Comparison of ENCODE assay signal across 8 cellular contexts in the genomic region with DNA sequence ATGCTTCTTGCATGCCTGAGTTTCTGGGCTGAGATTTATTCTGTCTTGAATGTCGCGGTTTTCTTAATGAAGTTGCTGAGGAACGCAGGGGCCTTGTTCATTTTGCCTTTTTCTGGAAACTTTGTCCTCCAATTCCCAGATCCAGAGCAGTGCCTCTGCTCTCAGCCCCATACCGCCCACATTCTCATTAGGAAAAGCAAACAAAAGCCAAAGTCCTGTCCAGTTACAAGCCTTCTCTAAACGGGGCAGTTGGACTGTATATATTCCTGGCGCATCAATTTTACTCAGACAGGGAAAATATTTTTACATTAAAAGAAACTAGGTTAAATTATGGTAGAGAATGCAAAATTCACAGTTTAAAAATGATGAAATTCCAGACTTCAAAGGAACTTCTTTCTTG. TPM values are rescaled to one million over a fixed set of nuclear protein-coding genes. Genes with fewer than 3 reads are reported as not detected.
DNase-seq lines count a peak whose midpoint lies in the region; ATAC-seq and TF ChIP-seq lines count a peak whose summit lies in the region.

No MANE protein-coding gene starts in this region.

- H4K5ac ChIP-seq in H9 (ENCODE audit: insufficient read length, low read depth, low read length), result no peak overlapping the region

- H2BK120ac ChIP-seq in H9 (ENCODE audit: low read depth, low read length, poor library complexity, severe bottlenecking), result no peak overlapping the region

- intact Hi-C loops in sciatic nerve (cut with DNase I), result no loop called here

- no peak overlapping the region for H4K91ac ChIP-seq in H9 (ENCODE audit: insufficient read length, low read depth, low read length)

- H4K8ac ChIP-seq in H9 (replicated peaks; ENCODE audit: insufficient read length, low read depth, low read length), result no peak overlapping the region

- peaks cover 33% of the 10 kb centered on the region for H3K36me3 ChIP-seq in SK-N-MC (ENCODE audit: insufficient read depth, low read length)

- H3K14ac ChIP-seq in H9 (ENCODE audit: insufficient read depth, low read length), result peak overlapping the region; percentile 85; the same call in 1 of the 2 replicates

- H3K18ac ChIP-seq in H9 (ENCODE audit: insufficient read length, low read depth, low read length), result peak overlapping the region; percentile 94

- H2AFZ ChIP-seq in H9 (ENCODE audit: low read length), result peak overlapping the region; percentile 41

- no peak overlapping the region for H2BK5ac ChIP-seq in H9 (ENCODE audit: insufficient read length, low read length)

- H3K27me3 Mint-ChIP-seq in H9 (ENCODE audit: low read depth) (no peaks in the 10 kb centered on the region; the same call in 1 of the 2 replicates), osteocyte (ENCODE audit: unreplicated experiment) (no peaks in the 10 kb centered on the region)

- H3K4me3 Mint-ChIP-seq in H9 (peak overlapping the region; percentile 96 to 99), osteocyte (ENCODE audit: unreplicated experiment) (peak overlapping the region; percentile 88)

- peak overlapping the region; percentile 90; the same call in 1 of the 2 replicates for H3K4ac ChIP-seq in H9 (ENCODE audit: low read depth, low read length)

- peaks cover 20% of the 10 kb centered on the region; the same call in 1 of the 2 replicates for H3K79me2 ChIP-seq in H9 (ENCODE audit: insufficient read depth, low read length)

- WGBS in H9 (ENCODE audit: extremely low coverage, insufficient read length, low lambda C conversion rate), result no CpG with 5 or more reads among the region's 6 CpGs

- peak overlapping the region; percentile 66 for H3K27ac ChIP-seq in H9 (ENCODE audit: insufficient read length, low read depth, low read length)
- H3K27ac ChIP-seq in SK-N-MC, result peak overlapping the region; percentile 98
- peak overlapping the region; percentile 93 for H3K27ac ChIP-seq in epithelial cell of prostate

- H2BK12ac ChIP-seq in H9 (ENCODE audit: insufficient read length, low read depth, low read length), result no peak overlapping the region

- H3K27ac Mint-ChIP-seq in H9 (peak overlapping the region; percentile 98 to 99 (median 99); a peak in 6 of 7 replicates), osteocyte (ENCODE audit: unreplicated experiment) (peak overlapping the region; percentile 97)

- peak overlapping the region; percentile 84 for H3K4me2 ChIP-seq in H9 (ENCODE audit: insufficient read depth, insufficient read length, low read length)

- peaks cover 27% of the 10 kb centered on the region in 2 experiments for H3K4me1 Mint-ChIP-seq in H9
- H3K4me1 Mint-ChIP-seq in osteocyte (ENCODE audit: unreplicated experiment), result peaks cover 29% of the 10 kb centered on the region

- H3K9me3 Mint-ChIP-seq in H9, result peaks cover 0 to 3% of the 10 kb centered on the region in 2 experiments; a peak in 2 of 5 replicates
- H3K9me3 Mint-ChIP-seq in osteocyte (ENCODE audit: unreplicated experiment), result no peaks in the 10 kb centered on the region

- no peak overlapping the region for H3K23ac ChIP-seq in H9 (ENCODE audit: insufficient read length, low read depth, low read length)

- H2BK15ac ChIP-seq in H9 (ENCODE audit: low read depth, low read length), result no peak overlapping the region

- peaks cover 13% of the 10 kb centered on the region for H3K23me2 ChIP-seq in H9 (ENCODE audit: insufficient read length, low read depth, low read length, poor library complexity, severe bottlenecking)

- H3K9me3 ChIP-seq in H9 (ENCODE audit: control insufficient read depth, low read depth, low read length), result no peaks in the 10 kb centered on the region
- H3K9me3 ChIP-seq in SK-N-MC (ENCODE audit: low read depth, low read length), result no peaks in the 10 kb centered on the region

- ATAC-seq in HG03354 (IDR thresholded peaks at IDR 0.05; ENCODE audit: poor library complexity, severe bottlenecking, unreplicated experiment), result no peak
- no peak for ATAC-seq in GM19452 (IDR thresholded peaks at IDR 0.05; ENCODE audit: unreplicated experiment)
- no peak for ATAC-seq in sciatic nerve

- H3K4me1 ChIP-seq in H9 (ENCODE audit: insufficient read depth, low read length), result no peaks in the 10 kb centered on the region

- DNase-seq in H9, result no peak
- no peak for DNase-seq in SK-N-MC (ENCODE audit: low read depth, low spot score)
- no peak for DNase-seq in epithelial cell of prostate (ENCODE audit: low read depth, low spot score)
- no peak for DNase-seq in osteocyte (ENCODE audit: extremely low spot score, unreplicated experiment)
- no peak for DNase-seq in sciatic nerve (ENCODE audit: low spot score)
- no peak for DNase-seq in activated gamma-delta T cell treated with Interleukin-2 at 50 U/mL for 16 hours

- peaks cover 19 to 28% (median 27%) of the 10 kb centered on the region in 3 experiments for H3K36me3 Mint-ChIP-seq in H9 (ENCODE audit: insufficient read depth in 1 of 3, low read depth in 3 of 3)
- peaks cover 9% of the 10 kb centered on the region for H3K36me3 Mint-ChIP-seq in osteocyte (ENCODE audit: unreplicated experiment)

- H2AK5ac ChIP-seq in H9 (ENCODE audit: insufficient read length, low read length), result no peak overlapping the region

- H3K9ac ChIP-seq in H9 (ENCODE audit: extremely low read depth, insufficient read length, low read length) (peak overlapping the region; percentile 81), SK-N-MC (ENCODE audit: insufficient read length) (peak overlapping the region; percentile 98)

- no peak overlapping the region for H2BK20ac ChIP-seq in H9 (ENCODE audit: low read depth, low read length, poor library complexity, severe bottlenecking)

- no peaks in the 10 kb centered on the region for H3K27me3 ChIP-seq in H9 (ENCODE audit: insufficient read depth, low read length)

- H4K20me1 ChIP-seq in H9 (ENCODE audit: control insufficient read depth, insufficient read depth, insufficient read length), result no peaks in the 10 kb centered on the region

- H3K4me3 ChIP-seq in SK-N-MC, result peak overlapping the region; percentile 94

- no peak overlapping the region for H3T11ph ChIP-seq in H9 (ENCODE audit: low read length)

- no peak overlapping the region for H3K56ac ChIP-seq in H9 (ENCODE audit: insufficient read length, low read depth, low read length)

- TF ChIP-seq CTCF in H9 (conservative IDR thresholded peaks at IDR 0.05), result no peak
- no peak for TF ChIP-seq CTCF in osteocyte (IDR thresholded peaks at IDR 0.05)

- peaks cover 4% of the 10 kb centered on the region for H3K79me1 ChIP-seq in H9 (ENCODE audit: insufficient read depth, low read depth, low read length, poor library complexity, severe bottlenecking)

RNA-seq across cellular contexts. Expression of gene PSAT1, which starts 1.2 kb away (rescaled TPM):
- total RNA-seq in H9 (2021) (215 and 225 TPM in 2 replicates), osteocyte (171 and 179 TPM in 2 replicates), sciatic nerve (17.0 TPM)

RNA-seq across cellular contexts. Expression of gene CEP78, which starts 59.9 kb away (rescaled TPM):
- 55.9 and 57.8 TPM in 2 replicates for total RNA-seq in H9 (2021)
- 13.9 and 15.8 TPM in 2 replicates for total RNA-seq in osteocyte
- 19.8 TPM for total RNA-seq in sciatic nerve
